In genomic region chr17:28467456-28468025, GRCh38 we compare ENCODE assay signal across 19 cellular contexts. TPM values are rescaled to one million over a fixed set of nuclear protein-coding genes. Genes with fewer than 3 reads are reported as not detected.
A peak's percentile ranks its signal among the peaks of the same experiment; 100 is the strongest.
DNase-seq lines count a peak whose midpoint lies in the region; ATAC-seq and TF ChIP-seq lines count a peak whose summit lies in the region.
"Had no signal": no experiment of that assay in that cellular context is flagged by ENCODE, and none has a peak within 500 bp of the region (broad histone marks: within the 10 kb centered on the region; RNA-seq: fewer than 3 reads in every experiment).

No MANE protein-coding gene starts in this region.

- no peak overlapping the region for H3K4me3 ChIP-seq in skeletal muscle cell (ENCODE audit: low read depth, low read length)
- H3K4me3 ChIP-seq: cardiac muscle cell, testis had no signal

- no peak for ATAC-seq in activated CD8-positive, alpha-beta T cell treated with anti-CD3 and anti-CD28 coated beads, Interleukin-2, amount 10 ng/mL, durations not matched to agents 7 days and 5 days
- ATAC-seq: activated T-helper 17 cell treated with anti-CD3 and anti-CD28 coated beads, Interleukin-2, amount 50 U/mL, for 72 hours; T-cell had no signal

- H3K4me3 Mint-ChIP-seq in chondrocyte (ENCODE audit: unreplicated experiment), result no peak overlapping the region
- no peak overlapping the region for H3K4me3 Mint-ChIP-seq in activated CD8-positive, alpha-beta T cell treated with anti-CD3 and anti-CD28 coated beads, Interleukin-2, amount 10 ng/mL, durations not matched to agents 7 days and 5 days
- H3K4me3 Mint-ChIP-seq: activated CD4-positive, alpha-beta T cell treated with anti-CD3 and anti-CD28 coated beads, Interleukin-2, amount 10 ng/mL, durations not matched to agents 7 days and 5 days; activated T-helper 17 cell treated with anti-CD3 and anti-CD28 coated beads, Interleukin-2, amount 50 U/mL, for 72 hours; H9; immature natural killer cell; naive B cell; T-cell had no signal

- H3K27me3 Mint-ChIP-seq in chondrocyte (ENCODE audit: low read depth), result peaks cover 59% of the 10 kb centered on the region
- peaks cover 2% of the 10 kb centered on the region for H3K27me3 Mint-ChIP-seq in activated CD8-positive, alpha-beta T cell treated with anti-CD3 and anti-CD28 coated beads, Interleukin-2, amount 10 ng/mL, durations not matched to agents 7 days and 5 days (ENCODE audit: low read depth)

- POLR2A ChIA-PET in activated CD8-positive, alpha-beta T cell treated with anti-CD3 and anti-CD28 coated beads, Interleukin-2, amount 10 ng/mL, durations not matched to agents 7 days and 5 days (lab: Charles Lee), result no interaction called here

- DNase-seq in GDM1 (lab: John Stamatoyannopoulos, UW) (peak; percentile 19), NCI-H226 (peak; percentile 79), chondrocyte (ENCODE audit: low spot score) (peak; percentile 13), skeletal muscle cell (ENCODE audit: low read depth) (peak; percentile 19), NCI-H2171 treated with DMSO at 0.1 percent for 48 hours (lab: John Stamatoyannopoulos, UW) (no peak), HPDE6-E6E7 (ENCODE audit: extremely low spot score) (no peak)
- no peak for DNase-seq in activated CD8-positive, alpha-beta T cell treated with anti-CD3 and anti-CD28 coated beads, Interleukin-2, amount 10 ng/mL, durations not matched to agents 7 days and 5 days
- DNase-seq: activated CD4-positive, alpha-beta T cell treated with anti-CD3 and anti-CD28 coated beads, Interleukin-2, amount 10 ng/mL, durations not matched to agents 7 days and 5 days; DMS79 treated with DMSO at 0.1 percent for 48 hours; H9; naive B cell; NCI-H2081 treated with DMSO at 0.1 percent for 48 hours; T-cell; testis had no signal

- no peaks in the 10 kb centered on the region for H3K4me1 Mint-ChIP-seq in chondrocyte (ENCODE audit: low read depth)
- peaks cover 10% of the 10 kb centered on the region for H3K4me1 Mint-ChIP-seq in activated CD8-positive, alpha-beta T cell treated with anti-CD3 and anti-CD28 coated beads, Interleukin-2, amount 10 ng/mL, durations not matched to agents 7 days and 5 days (ENCODE audit: low read depth)
- H3K4me1 Mint-ChIP-seq: immature natural killer cell, naive B cell had no signal

- H3K9me3 Mint-ChIP-seq in chondrocyte (ENCODE audit: low read depth), result no peaks in the 10 kb centered on the region
- no peaks in the 10 kb centered on the region for H3K9me3 Mint-ChIP-seq in activated CD8-positive, alpha-beta T cell treated with anti-CD3 and anti-CD28 coated beads, Interleukin-2, amount 10 ng/mL, durations not matched to agents 7 days and 5 days (ENCODE audit: insufficient read depth)
- H3K9me3 Mint-ChIP-seq: activated CD4-positive, alpha-beta T cell treated with anti-CD3 and anti-CD28 coated beads, Interleukin-2, amount 10 ng/mL, durations not matched to agents 7 days and 5 days; activated T-helper 17 cell treated with anti-CD3 and anti-CD28 coated beads, Interleukin-2, amount 50 U/mL, for 72 hours; H9; T-cell had no signal

- CTCF ChIA-PET in activated CD8-positive, alpha-beta T cell treated with anti-CD3 and anti-CD28 coated beads, Interleukin-2, amount 10 ng/mL, durations not matched to agents 7 days and 5 days (lab: Charles Lee), result interaction anchor here (0.9 kb wide), 1 partner anchor 51 kb away, joined by 3 read pairs; no protein-coding TSS in a partner anchor

- no peak overlapping the region for H3K27ac Mint-ChIP-seq in chondrocyte (ENCODE audit: unreplicated experiment)
- no peak overlapping the region for H3K27ac Mint-ChIP-seq in activated CD8-positive, alpha-beta T cell treated with anti-CD3 and anti-CD28 coated beads, Interleukin-2, amount 10 ng/mL, durations not matched to agents 7 days and 5 days
- H3K27ac Mint-ChIP-seq: activated CD4-positive, alpha-beta T cell treated with anti-CD3 and anti-CD28 coated beads, Interleukin-2, amount 10 ng/mL, durations not matched to agents 7 days and 5 days; H9; immature natural killer cell; naive B cell; T-cell had no signal

- no peaks in the 10 kb centered on the region for H3K36me3 Mint-ChIP-seq in chondrocyte (ENCODE audit: low read depth)
- no peaks in the 10 kb centered on the region for H3K36me3 Mint-ChIP-seq in activated CD8-positive, alpha-beta T cell treated with anti-CD3 and anti-CD28 coated beads, Interleukin-2, amount 10 ng/mL, durations not matched to agents 7 days and 5 days (ENCODE audit: low read depth)
- H3K36me3 Mint-ChIP-seq: immature natural killer cell, naive B cell, T-cell had no signal

- TF ChIP-seq CTCF in chondrocyte (IDR thresholded peaks at IDR 0.05), result no peak

RNA-seq across cellular contexts. Expression of gene SLC13A2, which starts 5.9 kb away (rescaled TPM):
- not detected in 3 replicates for total RNA-seq in chondrocyte
- total RNA-seq in activated CD8-positive, alpha-beta T cell treated with anti-CD3 and anti-CD28 coated beads, Interleukin-2, amount 10 ng/mL, durations not matched to agents 7 days and 5 days, result not detected
- total RNA-seq: activated CD4-positive, alpha-beta T cell treated with anti-CD3 and anti-CD28 coated beads, Interleukin-2, amount 10 ng/mL, durations not matched to agents 7 days and 5 days; activated T-helper 17 cell treated with anti-CD3 and anti-CD28 coated beads, Interleukin-2, amount 50 U/mL, for 72 hours; cardiac muscle cell; endothelial cell of umbilical vein; H9; skeletal muscle tissue; T-cell had no signal

RNA-seq across cellular contexts. Expression of gene FOXN1, which starts 38.6 kb away (rescaled TPM):
- not detected in 3 replicates for total RNA-seq in chondrocyte
- not detected for total RNA-seq in activated CD8-positive, alpha-beta T cell treated with anti-CD3 and anti-CD28 coated beads, Interleukin-2, amount 10 ng/mL, durations not matched to agents 7 days and 5 days
- total RNA-seq: activated CD4-positive, alpha-beta T cell treated with anti-CD3 and anti-CD28 coated beads, Interleukin-2, amount 10 ng/mL, durations not matched to agents 7 days and 5 days; activated T-helper 17 cell treated with anti-CD3 and anti-CD28 coated beads, Interleukin-2, amount 50 U/mL, for 72 hours; endothelial cell of umbilical vein; H9; skeletal muscle tissue; T-cell had no signal

Comparison
In these comparisons a context has a peak if more than half of its experiments do, and no peak if none do; other contexts are left out.
1. DNase-seq: peak in GDM1 (single experiment), NCI-H226 (single experiment), chondrocyte (single experiment) and skeletal muscle cell (single experiment); none in NCI-H2171 treated with DMSO at 0.1 percent for 48 hours (single experiment), activated CD8-positive, alpha-beta T cell treated with anti-CD3 and anti-CD28 coated beads, Interleukin-2, amount 10 ng/mL, durations not matched to agents 7 days and 5 days (single experiment) and HPDE6-E6E7 (single experiment).